In the genomic region with DNA sequence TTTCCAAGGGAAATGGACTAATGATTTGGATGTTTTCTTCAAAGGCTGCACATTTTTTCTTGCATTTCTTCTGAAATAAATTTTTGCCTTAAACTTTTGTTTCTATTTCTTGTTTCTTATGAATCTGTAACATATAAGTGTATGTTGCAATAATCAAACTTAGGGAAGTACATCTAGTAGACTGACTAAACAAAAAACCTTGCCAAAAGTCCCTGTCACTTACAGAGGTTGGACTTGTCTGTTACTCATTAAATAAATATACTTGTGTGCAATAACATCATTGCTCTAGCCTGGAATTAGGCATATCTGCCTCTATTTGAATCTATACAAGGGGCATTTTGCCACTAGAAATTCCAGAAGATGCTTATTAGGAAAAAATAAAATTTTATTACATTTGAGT, we compare ENCODE assay signal across 20 cellular contexts. TPM values are rescaled to one million over a fixed set of nuclear protein-coding genes. Genes with fewer than 3 reads are reported as not detected.
DNase-seq lines count a peak whose midpoint lies in the region; FAIRE-seq and TF ChIP-seq lines count a peak whose summit lies in the region.
"Had no signal": no experiment of that assay in that cellular context is flagged by ENCODE, and none has a peak within 500 bp of the region (broad histone marks: within the 10 kb centered on the region; RNA-seq: fewer than 3 reads in every experiment).

No MANE protein-coding gene starts in this region.

- H3K4me2 ChIP-seq in fibroblast of lung (ENCODE audit: extremely low read depth, insufficient read depth, low read length), result no peak overlapping the region
- H3K4me2 ChIP-seq in osteoblast (ENCODE audit: insufficient read depth, low read length), result no peak overlapping the region
- H3K4me2 ChIP-seq: BLaER1 treated with 17β-estradiol and CSF1 and Interleukin-3, amounts not matched to agents 10 nM and 100 nM had no signal

- H3K27me3 ChIP-seq in fibroblast of lung (ENCODE audit: control insufficient read depth, insufficient read depth, low read length), result no peaks in the 10 kb centered on the region
- no peaks in the 10 kb centered on the region for H3K27me3 ChIP-seq in osteoblast (ENCODE audit: insufficient read depth, low read length)
- H3K27me3 ChIP-seq in stomach, result no peaks in the 10 kb centered on the region
- H3K27me3 ChIP-seq: BLaER1 treated with 17β-estradiol and CSF1 and Interleukin-3, amounts not matched to agents 10 nM and 100 nM had no signal

- FAIRE-seq in RCC 7860 (lab: Jason Lieb, UNC), result peak; percentile 59

- no peak overlapping the region for H3K27ac ChIP-seq in fibroblast of lung (ENCODE audit: insufficient read depth, low read length)
- no peak overlapping the region for H3K27ac ChIP-seq in osteoblast (ENCODE audit: low read depth, low read length)
- no peak overlapping the region for H3K27ac ChIP-seq in substantia nigra (ENCODE audit: low read depth, low read length, poor library complexity, severe bottlenecking)
- no peak overlapping the region for H3K27ac ChIP-seq in stomach
- H3K27ac ChIP-seq: BLaER1 treated with 17β-estradiol and CSF1 and Interleukin-3, amounts not matched to agents 10 nM and 100 nM; skin epidermis; thoracic aorta had no signal

- H4K20me1 ChIP-seq in fibroblast of lung (ENCODE audit: control insufficient read depth, extremely low read depth, insufficient read depth, low read length) (no peaks in the 10 kb centered on the region), osteoblast (ENCODE audit: insufficient read depth, low read length) (no peaks in the 10 kb centered on the region)
- H4K20me1 ChIP-seq: BLaER1 treated with 17β-estradiol and CSF1 and Interleukin-3, amounts not matched to agents 10 nM and 100 nM had no signal

- intact Hi-C loops in stomach (cut with DNase I; ENCODE audit: low total_unique reads), result no loop called here

- H3K79me2 ChIP-seq in fibroblast of lung (ENCODE audit: control insufficient read depth, insufficient read depth, low read length) (no peaks in the 10 kb centered on the region), osteoblast (ENCODE audit: insufficient read depth, low read length) (no peaks in the 10 kb centered on the region)

- TF ChIP-seq CTCF in fibroblast of lung (conservative IDR thresholded peaks at IDR 0.05 in 1 of 2, IDR thresholded peaks at IDR 0.05 in 1 of 2; ENCODE audit: low read depth in 1 of 2, low read length in 2 of 2), result no peak
- TF ChIP-seq CTCF in osteoblast (IDR thresholded peaks at IDR 0.05; ENCODE audit: extremely low read depth, low read depth, low read length), result no peak
- TF ChIP-seq CTCF in stomach (IDR thresholded peaks at IDR 0.05), result no peak

- no peak for TF ChIP-seq EP300 in stomach (IDR thresholded peaks at IDR 0.05)

- DNase-seq in DMS53 treated with DMSO at 0.1 percent for 48 hours (lab: John Stamatoyannopoulos, UW; ENCODE audit: unreplicated experiment) (peak; percentile 3), RCC 7860 (ENCODE audit: low spot score) (peak; percentile 20), fibroblast of lung (ENCODE audit: low read depth in 2 of 2) (peak; percentile 47 to 95), osteoblast (ENCODE audit: insufficient read length, low spot score, missing footprints) (peak; percentile 1), substantia nigra (lab: John Stamatoyannopoulos, UW) (no peak), stomach (no peak), NCI-H1694 treated with DMSO at 0.1 percent for 48 hours (lab: John Stamatoyannopoulos, UW) (no peak), hippocampal formation (lab: John Stamatoyannopoulos, UW) (no peak)
- DNase-seq: activated CD4-positive, alpha-beta memory T cell treated with anti-CD3 and anti-CD28 coated beads, Interleukin-2, amount 10 ng/mL, durations not matched to agents 7 days and 5 days; activated T-cell treated with anti-CD3 and anti-CD28 coated beads, Interleukin-2, amount 50 U/mL, for 4 hours; DMS 273 treated with DMSO at 0.1 percent for 48 hours; foreskin melanocyte; NCI-H1694; NCI-H345; stimulated activated CD4-positive, alpha-beta T cell treated with anti-CD3 and anti-CD28 coated beads, Interleukin-4, amount 100 ng/mL, for 4 hours; stimulated activated CD8-positive, alpha-beta memory T cell treated with anti-CD3 and anti-CD28 coated beads, Interleukin-4, amount 100 ng/mL, for 48 hours had no signal

- no peaks in the 10 kb centered on the region for H3K9me3 ChIP-seq in fibroblast of lung (ENCODE audit: control insufficient read depth, insufficient read depth, low read depth, low read length)
- H3K9me3 ChIP-seq in osteoblast (ENCODE audit: low read depth, low read length), result no peaks in the 10 kb centered on the region
- H3K9me3 ChIP-seq in stomach, result no peaks in the 10 kb centered on the region
- H3K9me3 ChIP-seq: BLaER1 treated with 17β-estradiol and CSF1 and Interleukin-3, amounts not matched to agents 10 nM and 100 nM; thoracic aorta had no signal

- H2AFZ ChIP-seq in fibroblast of lung (ENCODE audit: low read length) (no peak overlapping the region), osteoblast (ENCODE audit: low read length) (no peak overlapping the region)

- TF ChIP-seq POLR2A in stomach (IDR thresholded peaks at IDR 0.05), result no peak

- no peaks in the 10 kb centered on the region for H3K36me3 ChIP-seq in fibroblast of lung (ENCODE audit: control insufficient read depth, insufficient read depth, low read length)
- H3K36me3 ChIP-seq in osteoblast (ENCODE audit: insufficient read depth, low read length), result no peaks in the 10 kb centered on the region
- H3K36me3 ChIP-seq in stomach, result no peaks in the 10 kb centered on the region
- H3K36me3 ChIP-seq: BLaER1 treated with 17β-estradiol and CSF1 and Interleukin-3, amounts not matched to agents 10 nM and 100 nM; thoracic aorta had no signal

- H3K4me1 ChIP-seq in fibroblast of lung (ENCODE audit: control insufficient read depth, extremely low read depth, insufficient read depth, low read length), result no peaks in the 10 kb centered on the region
- H3K4me1 ChIP-seq in osteoblast (ENCODE audit: insufficient read depth, low read length), result no peaks in the 10 kb centered on the region
- peaks cover 0 to 10% (median 5%) of the 10 kb centered on the region in 4 donors for H3K4me1 ChIP-seq in stomach
- H3K4me1 ChIP-seq: BLaER1 treated with 17β-estradiol and CSF1 and Interleukin-3, amounts not matched to agents 10 nM and 100 nM had no signal

- no peak overlapping the region for H3K9ac ChIP-seq in fibroblast of lung (ENCODE audit: insufficient read depth, low read length)
- H3K9ac ChIP-seq: BLaER1 treated with 17β-estradiol and CSF1 and Interleukin-3, amounts not matched to agents 10 nM and 100 nM had no signal

- H3K4me3 ChIP-seq in fibroblast of lung (replicated peaks in 1 of 4; ENCODE audit: control extremely low read depth in 1 of 4, insufficient read depth in 1 of 4, low read depth in 3 of 4, low read length in 4 of 4) (no peak overlapping the region), osteoblast (ENCODE audit: insufficient read depth, low read length) (no peak overlapping the region), stomach (no peak overlapping the region)
- H3K4me3 ChIP-seq: BLaER1 treated with 17β-estradiol and CSF1 and Interleukin-3, amounts not matched to agents 10 nM and 100 nM; skin epidermis; thoracic aorta had no signal

RNA-seq across cellular contexts. Expression of gene C6, which starts 56.6 kb away (rescaled TPM):
- 0.26 TPM in 1 of 2 replicates, not detected in the other for total RNA-seq in fibroblast of lung
- polyA plus RNA-seq in fibroblast of lung, result 0.07 TPM in 1 of 2 replicates, not detected in the other
- polyA plus RNA-seq in fibroblast of lung (2012), result not detected in 2 replicates
- not detected in 2 replicates for polyA minus RNA-seq in fibroblast of lung (ENCODE audit: low replicate concordance)
- total RNA-seq in osteoblast, result under 0.01 TPM in 1 of 2 replicates, not detected in the other
- 1 to 10 TPM in 2 of 5 donors, under 1 TPM in 1, not detected in 2; 0.45 to 6.5 (median 6.4) TPM for total RNA-seq in stomach
- 1 to 10 TPM in 1 of 3 donors, under 1 TPM in 2; 0.45 to 1.2 (median 0.81) TPM for polyA plus RNA-seq in stomach
- total RNA-seq: activated CD4-positive, alpha-beta memory T cell treated with anti-CD3 and anti-CD28 coated beads, Interleukin-2, amount 10 ng/mL, durations not matched to agents 7 days and 5 days; T-helper 1 cell treated with Interleukin-12 subunit alpha and Interleukin-12 subunit beta and Interleukin-4 antibody, amounts not matched to agents 30 ng/mL and 1 ng/mL, for 36 hours had no signal

Comparison
In these comparisons a context has a peak if more than half of its experiments do, and no peak if none do; other contexts are left out.
1. DNase-seq: peak in DMS53 treated with DMSO at 0.1 percent for 48 hours (single experiment), RCC 7860 (single experiment), fibroblast of lung (2 of 2) and osteoblast (single experiment); none in substantia nigra (0 of 49), stomach (single experiment), NCI-H1694 treated with DMSO at 0.1 percent for 48 hours (single experiment) and hippocampal formation (0 of 2).